In the genomic region with DNA sequence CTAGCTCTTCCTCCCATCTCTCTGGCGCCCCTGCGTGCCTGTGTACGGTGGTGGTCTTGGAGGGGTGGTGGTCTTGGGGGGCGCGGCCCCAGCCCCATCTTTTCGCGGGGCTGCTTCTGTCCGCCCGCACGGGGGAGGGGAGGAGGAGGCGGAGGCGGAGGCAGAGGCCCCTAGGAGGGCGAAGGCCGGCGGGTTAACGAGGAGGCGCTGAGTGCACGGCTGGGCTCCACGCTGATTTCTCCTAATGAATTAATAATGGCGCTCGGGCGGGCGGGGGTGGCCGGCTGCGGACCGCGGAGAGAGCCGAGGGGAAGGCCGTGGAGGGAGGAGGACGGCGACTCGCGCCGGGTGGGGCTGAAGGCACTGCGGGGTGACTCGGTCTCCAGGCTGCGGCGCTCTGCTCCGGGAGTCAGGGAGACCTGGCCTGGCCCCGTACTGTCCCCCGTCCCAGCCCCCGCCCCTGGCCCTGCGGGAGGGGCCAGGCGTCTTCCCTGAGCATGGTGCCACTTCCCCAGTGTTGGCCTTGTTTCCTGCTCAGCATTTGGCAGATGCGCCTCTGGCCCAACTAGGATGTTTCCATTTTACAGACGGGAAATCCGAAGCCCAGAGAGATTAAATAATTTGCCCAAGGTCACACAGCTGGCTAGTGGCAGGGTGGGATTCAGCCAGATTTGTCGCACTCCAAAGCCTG, we compare ENCODE assay signal across 8 cellular contexts. TPM values are rescaled to one million over a fixed set of nuclear protein-coding genes. Genes with fewer than 3 reads are reported as not detected.
A peak's percentile ranks its signal among the peaks of the same experiment; 100 is the strongest.
DNase-seq lines count a peak whose midpoint lies in the region; ATAC-seq lines count a peak whose summit lies in the region.

No MANE protein-coding gene starts in this region.

- H3K9me3 ChIP-seq in subcutaneous abdominal adipose tissue (ENCODE audit: control insufficient read depth in 5 of 5, low read length in 5 of 5): no peaks in the 10 kb centered on the region

- peak; percentile 45 for DNase-seq in COLO668 (lab: John Stamatoyannopoulos, UW; ENCODE audit: unreplicated experiment)
- peak; percentile 29 to 69 for DNase-seq in Kasumi-1 (lab: John Stamatoyannopoulos, UW)
- peak in 9 of 61 donors; percentile 22 to 53 (median 38) for DNase-seq in caudate nucleus (lab: John Stamatoyannopoulos, UW)
- peak in 1 of 2 donors; percentile 45 for DNase-seq in left colon
- no peak for DNase-seq in NCI-H446 (lab: John Stamatoyannopoulos, UW)
- no peak for DNase-seq in NCI-H1436 (lab: John Stamatoyannopoulos, UW)

- H3K27ac ChIP-seq in caudate nucleus (ENCODE audit: low read depth, low read length) (peak overlapping the region; percentile 14), subcutaneous abdominal adipose tissue (ENCODE audit: low read depth, low read length) (no peak overlapping the region)

- H3K9ac ChIP-seq in subcutaneous abdominal adipose tissue (ENCODE audit: low read length in 5 of 5): peak overlapping the region; percentile 28 to 71 (median 32)

- peaks cover 0 to 21% (median 13%) of the 10 kb centered on the region in 5 donors for H3K4me1 ChIP-seq in subcutaneous abdominal adipose tissue (ENCODE audit: control insufficient read depth in 5 of 5, insufficient read depth in 5 of 5, low read length in 5 of 5)

- H3K4me3 ChIP-seq in subcutaneous abdominal adipose tissue (ENCODE audit: low read depth in 1 of 5, low read length in 5 of 5): peak overlapping the region; percentile 63 to 67 (median 64)

- ATAC-seq in left colon (peak; percentile 75), GM21737 (IDR thresholded peaks at IDR 0.05; ENCODE audit: unreplicated experiment) (no peak)

- H3K27me3 ChIP-seq in subcutaneous abdominal adipose tissue (ENCODE audit: control insufficient read depth in 5 of 5, insufficient read depth in 4 of 5, low read length in 5 of 5): peaks cover 13 to 38% (median 22%) of the 10 kb centered on the region in 5 donors

- intact Hi-C loops in left colon (cut with DNase I, micrococcal nuclease): no loop called here

- H3K36me3 ChIP-seq in subcutaneous abdominal adipose tissue (ENCODE audit: control insufficient read depth in 5 of 5, insufficient read depth in 5 of 5, low read length in 5 of 5): no peaks in the 10 kb centered on the region

RNA-seq across cellular contexts. Expression of a gene that starts 6.0 kb away (rescaled TPM):
- 1 to 10 TPM; 2.7 to 7.4 TPM for total RNA-seq in left colon

Comparison
In these comparisons a context has a peak if more than half of its experiments do, and no peak if none do; other contexts are left out.
1. DNase-seq: peak in COLO668 (single experiment) and Kasumi-1 (2 of 2); none in NCI-H446 (0 of 2) and NCI-H1436 (single experiment).